In genomic region chr5:137603891-137604290, GRCh38 we compare ENCODE assay signal across 35 cellular contexts.
"Had no signal": no experiment of that assay in that cellular context is flagged by ENCODE, and none has a peak within 500 bp of the region (broad histone marks: within the 10 kb centered on the region; RNA-seq: fewer than 3 reads in every experiment).

No MANE protein-coding gene starts in this region.

- H3K4me3 Mint-ChIP-seq: activated CD4-positive, alpha-beta memory T cell treated with anti-CD3 and anti-CD28 coated beads for 36 hours; activated CD4-positive, alpha-beta T cell treated with anti-CD3 and anti-CD28 coated beads, Interleukin-2, amount 10 ng/mL, durations not matched to agents 24 days and 14 days; activated CD8-positive, alpha-beta T cell treated with anti-CD3 and anti-CD28 coated beads for 36 hours; activated naive CD4-positive, alpha-beta T cell treated with anti-CD3 and anti-CD28 coated beads for 36 hours; activated naive CD8-positive, alpha-beta T cell treated with anti-CD3 and anti-CD28 coated beads for 36 hours; activated T-cell treated with anti-CD3 and anti-CD28 coated beads, Interleukin-2, amount 50 U/mL, for 4 hours; activated T-cell treated with anti-CD3 and anti-CD28 coated beads, Interleukin-2, amount 50 U/mL, for 72 hours; activated T-helper 1 cell treated with anti-CD3 and anti-CD28 coated beads, Interleukin-12 subunit alpha, Interleukin-12 subunit beta, Interleukin-2, Interleukin-4 antibody, amounts not matched to agents 30 ng/mL and 10 ng/mL and 1 ng/mL, durations not matched to agents 14 hours and 24 hours and 36 hours; activated T-helper 17 cell treated with anti-CD3 and anti-CD28 coated beads, Interleukin-2, amount 50 U/mL, for 72 hours; T-helper 1 cell treated with Interleukin-12 subunit alpha and Interleukin-12 subunit beta and Interleukin-4 antibody, amounts not matched to agents 30 μg/mL and 1 μg/mL, for 36 hours; T-helper 2 cell treated with Interferon-gamma antibody and Interleukin-4, amounts not matched to agents 5 μg/mL and 100 μg/mL, for 36 hours; WTC11 had no signal

- H3K9me3 Mint-ChIP-seq: activated CD4-positive, alpha-beta memory T cell treated with anti-CD3 and anti-CD28 coated beads for 36 hours; activated CD4-positive, alpha-beta T cell treated with anti-CD3 and anti-CD28 coated beads, Interleukin-2, amount 10 ng/mL, durations not matched to agents 24 days and 14 days; activated CD8-positive, alpha-beta T cell treated with anti-CD3 and anti-CD28 coated beads for 36 hours; activated naive CD4-positive, alpha-beta T cell treated with anti-CD3 and anti-CD28 coated beads for 36 hours; activated naive CD4-positive, alpha-beta T cell treated with anti-CD3 and anti-CD28 coated beads, Interleukin-2, amount 50 U/mL, for 72 hours; activated naive CD8-positive, alpha-beta T cell treated with anti-CD3 and anti-CD28 coated beads for 36 hours; activated T-cell treated with anti-CD3 and anti-CD28 coated beads, Interleukin-2, amount 50 U/mL, for 4 hours; activated T-cell treated with anti-CD3 and anti-CD28 coated beads, Interleukin-2, amount 50 U/mL, for 72 hours; activated T-helper 1 cell treated with anti-CD3 and anti-CD28 coated beads, Interleukin-12 subunit alpha, Interleukin-12 subunit beta, Interleukin-2, Interleukin-4 antibody, amounts not matched to agents 30 ng/mL and 10 ng/mL and 1 ng/mL, durations not matched to agents 14 hours and 24 hours and 36 hours; activated T-helper 17 cell treated with anti-CD3 and anti-CD28 coated beads, Interleukin-2, amount 50 U/mL, for 72 hours; T-helper 1 cell treated with Interleukin-12 subunit alpha and Interleukin-12 subunit beta and Interleukin-4 antibody, amounts not matched to agents 30 μg/mL and 1 μg/mL, for 36 hours; T-helper 2 cell treated with Interferon-gamma antibody and Interleukin-4, amounts not matched to agents 5 μg/mL and 100 μg/mL, for 36 hours; WTC11 had no signal

- H3K27ac ChIP-seq: adrenal gland, body of pancreas, brain microvascular endothelial cell, breast epithelium, WERI-Rb-1 had no signal

- H3K36me3 Mint-ChIP-seq: activated CD4-positive, alpha-beta memory T cell treated with anti-CD3 and anti-CD28 coated beads for 36 hours; activated naive CD4-positive, alpha-beta T cell treated with anti-CD3 and anti-CD28 coated beads, Interleukin-2, amount 50 U/mL, for 72 hours; activated naive CD8-positive, alpha-beta T cell treated with anti-CD3 and anti-CD28 coated beads for 36 hours; WTC11 had no signal

- H3K4me3 ChIP-seq: adrenal gland, body of pancreas, breast epithelium had no signal

- DNase-seq: activated CD4-positive, alpha-beta memory T cell treated with anti-CD3 and anti-CD28 coated beads for 36 hours; activated CD4-positive, alpha-beta T cell treated with anti-CD3 and anti-CD28 coated beads for 4 hours; activated CD4-positive, alpha-beta T cell treated with anti-CD3 and anti-CD28 coated beads, Interleukin-2, amount 10 ng/mL, durations not matched to agents 24 days and 14 days; activated CD4-positive, alpha-beta T cell treated with anti-CD3 and anti-CD28 coated beads, Interleukin-2, amount 50 U/mL, for 1 hour; activated CD4-positive, alpha-beta T cell treated with anti-CD3 and anti-CD28 coated beads, Interleukin-2, amount 50 U/mL, for 4 hours; activated CD4-positive, CD25-positive, alpha-beta regulatory T cell treated with anti-CD3 and anti-CD28 coated beads, Interleukin-2, amount 50 U/mL, for 72 hours; activated CD8-positive, alpha-beta T cell treated with anti-CD3 and anti-CD28 coated beads for 36 hours; activated effector memory CD4-positive, alpha-beta T cell treated with anti-CD3 and anti-CD28 coated beads, Interleukin-2, amount 50 U/mL, for 16 hours; activated gamma-delta T cell treated with Interleukin-2 at 50 U/mL for 16 hours; activated naive CD4-positive, alpha-beta T cell; activated naive CD4-positive, alpha-beta T cell treated with anti-CD3 and anti-CD28 coated beads for 36 hours; activated naive CD4-positive, alpha-beta T cell treated with anti-CD3 and anti-CD28 coated beads, Interleukin-2, amount 50 U/mL, for 16 hours; activated naive CD8-positive, alpha-beta T cell treated with anti-CD3 and anti-CD28 coated beads for 36 hours; activated T-cell treated with anti-CD3 and anti-CD28 coated beads for 4 hours; activated T-cell treated with anti-CD3 and anti-CD28 coated beads, Interleukin-2, amount 50 U/mL, for 1 hour; activated T-cell treated with anti-CD3 and anti-CD28 coated beads, Interleukin-2, amount 50 U/mL, for 4 hours; activated T-cell treated with anti-CD3 and anti-CD28 coated beads, Interleukin-2, amount 50 U/mL, for 72 hours; adrenal gland; amniotic stem cell; aorta; body of pancreas; brain microvascular endothelial cell; central memory CD4-positive, alpha-beta T cell; SW 1271; T-helper 1 cell; T-helper 2 cell; T-helper 9 cell had no signal

- H3K27ac Mint-ChIP-seq: activated CD4-positive, alpha-beta memory T cell treated with anti-CD3 and anti-CD28 coated beads for 36 hours; activated CD4-positive, alpha-beta T cell treated with anti-CD3 and anti-CD28 coated beads, Interleukin-2, amount 10 ng/mL, durations not matched to agents 24 days and 14 days; activated CD8-positive, alpha-beta T cell treated with anti-CD3 and anti-CD28 coated beads for 36 hours; activated naive CD4-positive, alpha-beta T cell treated with anti-CD3 and anti-CD28 coated beads for 36 hours; activated naive CD4-positive, alpha-beta T cell treated with anti-CD3 and anti-CD28 coated beads, Interleukin-2, amount 50 U/mL, for 72 hours; activated naive CD8-positive, alpha-beta T cell treated with anti-CD3 and anti-CD28 coated beads for 36 hours; activated T-cell treated with anti-CD3 and anti-CD28 coated beads, Interleukin-2, amount 50 U/mL, for 72 hours; activated T-helper 1 cell treated with anti-CD3 and anti-CD28 coated beads, Interleukin-12 subunit alpha, Interleukin-12 subunit beta, Interleukin-2, Interleukin-4 antibody, amounts not matched to agents 30 ng/mL and 10 ng/mL and 1 ng/mL, durations not matched to agents 14 hours and 24 hours and 36 hours; activated T-helper 17 cell treated with anti-CD3 and anti-CD28 coated beads, Interleukin-2, amount 50 U/mL, for 72 hours; T-helper 1 cell treated with Interleukin-12 subunit alpha and Interleukin-12 subunit beta and Interleukin-4 antibody, amounts not matched to agents 30 μg/mL and 1 μg/mL, for 36 hours; T-helper 2 cell treated with Interferon-gamma antibody and Interleukin-4, amounts not matched to agents 5 μg/mL and 100 μg/mL, for 36 hours; WTC11 had no signal

- ATAC-seq: activated CD8-positive, alpha-beta T cell treated with anti-CD3 and anti-CD28 coated beads for 36 hours; activated naive CD4-positive, alpha-beta T cell treated with anti-CD3 and anti-CD28 coated beads, Interleukin-2, amount 50 U/mL, for 72 hours; activated T-cell treated with anti-CD3 and anti-CD28 coated beads, Interleukin-2, amount 50 U/mL, for 4 hours; activated T-cell treated with anti-CD3 and anti-CD28 coated beads, Interleukin-2, amount 50 U/mL, for 72 hours; activated T-helper 17 cell treated with anti-CD3 and anti-CD28 coated beads, Interleukin-2, amount 50 U/mL, for 72 hours had no signal

- H3K4me1 Mint-ChIP-seq: activated CD4-positive, alpha-beta T cell treated with anti-CD3 and anti-CD28 coated beads, Interleukin-2, amount 10 ng/mL, durations not matched to agents 24 days and 14 days; activated naive CD8-positive, alpha-beta T cell treated with anti-CD3 and anti-CD28 coated beads for 36 hours; activated T-helper 17 cell treated with anti-CD3 and anti-CD28 coated beads, Interleukin-2, amount 50 U/mL, for 72 hours had no signal
